ENCODE assay signal across 1 cellular context in the genomic region with DNA sequence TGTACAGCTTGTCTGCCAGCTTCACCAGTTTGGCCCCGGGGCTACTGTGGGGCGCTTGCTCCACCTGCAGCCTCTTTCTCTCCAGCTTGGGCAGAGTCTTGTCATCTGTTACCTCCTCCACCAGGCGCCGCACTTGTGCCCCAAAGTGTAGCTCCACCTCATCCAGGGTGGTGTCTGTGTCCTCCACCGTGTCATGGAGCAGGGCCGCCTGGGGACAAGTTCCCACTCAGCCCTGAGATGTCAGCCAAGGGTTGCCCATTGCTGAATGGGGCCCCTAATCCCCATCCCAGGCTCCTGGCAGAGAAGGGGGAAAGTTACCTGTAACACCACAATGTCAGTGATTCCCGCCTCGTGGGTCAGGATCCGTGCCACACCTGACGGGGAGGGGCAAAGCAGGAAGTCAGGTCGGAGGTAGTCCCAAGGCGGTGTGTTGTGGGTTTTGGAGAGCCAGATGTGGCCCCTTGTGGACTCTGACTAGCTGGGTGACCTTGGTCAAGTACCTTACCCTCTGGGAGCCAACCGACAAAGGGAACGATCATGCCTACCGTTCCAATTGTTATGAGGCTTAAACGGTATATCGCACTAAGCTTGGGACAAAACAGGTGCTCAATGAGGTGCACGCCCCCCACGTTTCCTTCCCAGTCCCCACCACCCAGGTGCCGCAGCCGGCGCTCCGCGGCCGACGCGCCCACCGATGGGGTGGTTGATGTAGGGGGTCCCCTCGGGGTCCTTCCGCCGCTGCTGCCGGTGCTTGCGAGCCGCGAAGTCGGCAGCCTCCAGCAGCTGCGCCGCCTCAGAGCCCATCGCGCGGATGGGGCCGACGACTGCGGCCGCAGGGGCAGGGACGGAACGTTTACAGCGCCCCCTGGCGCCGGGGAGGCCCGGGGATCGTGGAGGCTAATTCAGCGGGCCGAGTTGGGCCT.
TF ChIP-seq lines count a peak whose summit lies in the region.

A gene with protein sequence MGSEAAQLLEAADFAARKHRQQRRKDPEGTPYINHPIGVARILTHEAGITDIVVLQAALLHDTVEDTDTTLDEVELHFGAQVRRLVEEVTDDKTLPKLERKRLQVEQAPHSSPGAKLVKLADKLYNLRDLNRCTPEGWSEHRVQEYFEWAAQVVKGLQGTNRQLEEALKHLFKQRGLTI (minus strand): TSS at position 813 of the 923 bp plus-strand sequence. CDS start 9 bp downstream, at position 804.

TF ChIP-seq in HepG2, 621 proteins besides CTCF, POLR2A, EP300 and RAD21 (continued from another document and continues in another):
- TF ChIP-seq ELK4 (CRISPR knock-in tag; IDR thresholded peaks at IDR 0.05; ENCODE audit: borderline replicate concordance) = no peak
- peak; percentile 52; the same call in 1 of the 2 replicates for TF ChIP-seq RXRB (CRISPR knock-in tag; IDR thresholded peaks at IDR 0.05; ENCODE audit: borderline replicate concordance)
- TF ChIP-seq EZH2 (conservative IDR thresholded peaks at IDR 0.05; ENCODE audit: low read depth, low read length) = no peak
- TF ChIP-seq, protein P1, sequence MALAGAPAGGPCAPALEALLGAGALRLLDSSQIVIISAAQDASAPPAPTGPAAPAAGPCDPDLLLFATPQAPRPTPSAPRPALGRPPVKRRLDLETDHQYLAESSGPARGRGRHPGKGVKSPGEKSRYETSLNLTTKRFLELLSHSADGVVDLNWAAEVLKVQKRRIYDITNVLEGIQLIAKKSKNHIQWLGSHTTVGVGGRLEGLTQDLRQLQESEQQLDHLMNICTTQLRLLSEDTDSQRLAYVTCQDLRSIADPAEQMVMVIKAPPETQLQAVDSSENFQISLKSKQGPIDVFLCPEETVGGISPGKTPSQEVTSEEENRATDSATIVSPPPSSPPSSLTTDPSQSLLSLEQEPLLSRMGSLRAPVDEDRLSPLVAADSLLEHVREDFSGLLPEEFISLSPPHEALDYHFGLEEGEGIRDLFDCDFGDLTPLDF (CRISPR knock-in tag; IDR thresholded peaks at IDR 0.05) = 0 out of 2 replicates have a peak, but pooled peaks have one; percentile 7
- peak; percentile 74; the same call in 1 of the 2 replicates for TF ChIP-seq ZNF280B (CRISPR knock-in tag; IDR thresholded peaks at IDR 0.05; ENCODE audit: borderline replicate concordance)
- no peak for TF ChIP-seq AHR (CRISPR knock-in tag; IDR thresholded peaks at IDR 0.05)
- TF ChIP-seq GTF3A (CRISPR knock-in tag; conservative IDR thresholded peaks at IDR 0.05) = no peak
- TF ChIP-seq, protein P2, sequence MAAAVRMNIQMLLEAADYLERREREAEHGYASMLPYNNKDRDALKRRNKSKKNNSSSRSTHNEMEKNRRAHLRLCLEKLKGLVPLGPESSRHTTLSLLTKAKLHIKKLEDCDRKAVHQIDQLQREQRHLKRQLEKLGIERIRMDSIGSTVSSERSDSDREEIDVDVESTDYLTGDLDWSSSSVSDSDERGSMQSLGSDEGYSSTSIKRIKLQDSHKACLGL (CRISPR knock-in tag; IDR thresholded peaks at IDR 0.05) = peak; percentile 81
- no peak for TF ChIP-seq BHLHE40 (IDR thresholded peaks at IDR 0.05; ENCODE audit: low read length)
- TF ChIP-seq TAF15 (IDR thresholded peaks at IDR 0.05; ENCODE audit: low read depth, low read length, poor library complexity, severe bottlenecking) = no peak
- TF ChIP-seq ZFAT (CRISPR knock-in tag; conservative IDR thresholded peaks at IDR 0.05) = no peak
- TF ChIP-seq TAF1 (CRISPR knock-in tag; IDR thresholded peaks at IDR 0.05) = peak; percentile 84; the same call in 1 of the 2 replicates
- no peak for TF ChIP-seq ZNF256 (CRISPR knock-in tag; conservative IDR thresholded peaks at IDR 0.05)
- no peak; the same call in 1 of the 2 replicates for TF ChIP-seq STAT6 (CRISPR knock-in tag; IDR thresholded peaks at IDR 0.05; ENCODE audit: borderline replicate concordance)
- TF ChIP-seq ZKSCAN5 (CRISPR knock-in tag; IDR thresholded peaks at IDR 0.05) = no peak
- TF ChIP-seq SIN3B (IDR thresholded peaks at IDR 0.05; ENCODE audit: low read length) = no peak
- TF ChIP-seq, protein P3, sequence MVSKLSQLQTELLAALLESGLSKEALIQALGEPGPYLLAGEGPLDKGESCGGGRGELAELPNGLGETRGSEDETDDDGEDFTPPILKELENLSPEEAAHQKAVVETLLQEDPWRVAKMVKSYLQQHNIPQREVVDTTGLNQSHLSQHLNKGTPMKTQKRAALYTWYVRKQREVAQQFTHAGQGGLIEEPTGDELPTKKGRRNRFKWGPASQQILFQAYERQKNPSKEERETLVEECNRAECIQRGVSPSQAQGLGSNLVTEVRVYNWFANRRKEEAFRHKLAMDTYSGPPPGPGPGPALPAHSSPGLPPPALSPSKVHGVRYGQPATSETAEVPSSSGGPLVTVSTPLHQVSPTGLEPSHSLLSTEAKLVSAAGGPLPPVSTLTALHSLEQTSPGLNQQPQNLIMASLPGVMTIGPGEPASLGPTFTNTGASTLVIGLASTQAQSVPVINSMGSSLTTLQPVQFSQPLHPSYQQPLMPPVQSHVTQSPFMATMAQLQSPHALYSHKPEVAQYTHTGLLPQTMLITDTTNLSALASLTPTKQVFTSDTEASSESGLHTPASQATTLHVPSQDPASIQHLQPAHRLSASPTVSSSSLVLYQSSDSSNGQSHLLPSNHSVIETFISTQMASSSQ (IDR thresholded peaks at IDR 0.05; ENCODE audit: low read depth) = no peak
- TF ChIP-seq, protein P3 (CRISPR knock-in tag; IDR thresholded peaks at IDR 0.05; ENCODE audit: borderline replicate concordance) = no peak
- peak; percentile 67 for TF ChIP-seq PHF20 (CRISPR knock-in tag; IDR thresholded peaks at IDR 0.05)
- peak; percentile 34 for TF ChIP-seq ZNF142 (CRISPR knock-in tag; IDR thresholded peaks at IDR 0.05)
- TF ChIP-seq TGIF2 (CRISPR knock-in tag; IDR thresholded peaks at IDR 0.05) = peak; percentile 37
- peak; percentile 80; the same call in 1 of the 2 replicates for TF ChIP-seq ZNF747 (CRISPR knock-in tag; IDR thresholded peaks at IDR 0.05; ENCODE audit: borderline replicate concordance)
- TF ChIP-seq TCF7 (IDR thresholded peaks at IDR 0.05; ENCODE audit: low read depth) = no peak
- TF ChIP-seq PATZ1 (CRISPR knock-in tag; IDR thresholded peaks at IDR 0.05) = peak; percentile 65
- TF ChIP-seq ZBTB33 (CRISPR knock-in tag; IDR thresholded peaks at IDR 0.05) = peak; percentile 10; the same call in 1 of the 2 replicates
